8 cellular contexts compared by ENCODE assay signal in genomic region chr7:107150375-107151073, GRCh38. TPM values are rescaled to one million over a fixed set of nuclear protein-coding genes. Genes with fewer than 3 reads are reported as not detected.
DNase-seq lines count a peak whose midpoint lies in the region; ATAC-seq and TF ChIP-seq lines count a peak whose summit lies in the region.

No MANE protein-coding gene starts in this region.

- H3K27me3 ChIP-seq in A673 (replicated peaks; ENCODE audit: insufficient read depth, low read depth, low read length, poor library complexity) (no peaks in the 10 kb centered on the region), HAP-1 (ENCODE audit: low read depth) (no peaks in the 10 kb centered on the region)

- H3K9me3 ChIP-seq in A673 (ENCODE audit: low read depth, low read length, poor library complexity, severe bottlenecking) (no peaks in the 10 kb centered on the region), HAP-1 (no peaks in the 10 kb centered on the region), mucosa of descending colon (no peaks in the 10 kb centered on the region)

- no peak overlapping the region for H3K4me3 ChIP-seq in A673 (ENCODE audit: low read depth, low read length, poor library complexity, severe bottlenecking)
- no peak overlapping the region for H3K4me3 ChIP-seq in HAP-1
- H3K4me3 ChIP-seq in mucosa of descending colon: no peak overlapping the region

- H3K27ac ChIP-seq in A673 (ENCODE audit: low read depth, low read length, poor library complexity, severe bottlenecking): no peak overlapping the region

- intact Hi-C loops in A673 (cut with micrococcal nuclease; ENCODE audit: unreplicated experiment): loop anchor here (1.0 kb wide), 2 partner anchors 204 to 357 kb away; no protein-coding TSS in a partner anchor
- intact Hi-C loops in mucosa of descending colon (cut with DNase I, micrococcal nuclease): loop anchor here (5.0 to 10.0 kb wide), 2 partner anchors 203 to 356 kb away; no protein-coding TSS in a partner anchor

- DNase-seq in A673 (ENCODE audit: low spot score): peak; percentile 67
- peak; percentile 49 to 81 for DNase-seq in HAP-1 (ENCODE audit: low spot score in 2 of 2)
- DNase-seq in NCI-H526 (lab: John Stamatoyannopoulos, UW): peak; percentile 37 to 86
- peak; percentile 74 to 83 for DNase-seq in activated CD4-positive, alpha-beta T cell treated with anti-CD3 and anti-CD28 coated beads, Interleukin-2, amount 50 U/mL, for 4 hours
- peak; percentile 77 for DNase-seq in effector CD4-positive, alpha-beta T cell
- DNase-seq in mucosa of descending colon: peak in 2 of 3 donors; percentile 51 to 96
- peak; percentile 45 to 72 for DNase-seq in stimulated activated CD8-positive, alpha-beta memory T cell treated with anti-CD3 and anti-CD28 coated beads, Interleukin-7, amount 100 ng/mL, for 1 hour (ENCODE audit: low read depth in 2 of 2)

- ATAC-seq in mucosa of descending colon: peak; percentile 75
- ATAC-seq in HG02973 (IDR thresholded peaks at IDR 0.05; ENCODE audit: unreplicated experiment): no peak

- no peaks in the 10 kb centered on the region for H3K36me3 ChIP-seq in A673 (ENCODE audit: insufficient read depth, low read length, poor library complexity, severe bottlenecking)
- no peaks in the 10 kb centered on the region for H3K36me3 ChIP-seq in HAP-1 (replicated peaks)
- H3K36me3 ChIP-seq in mucosa of descending colon (ENCODE audit: low read depth): no peaks in the 10 kb centered on the region

- TF ChIP-seq CTCF in A673 (conservative IDR thresholded peaks at IDR 0.05; ENCODE audit: low read depth, low read length) (peak; percentile 73), mucosa of descending colon (IDR thresholded peaks at IDR 0.05) (peak; percentile 24)

- POLR2A ChIA-PET in A673 (lab: Charles Lee; ENCODE audit: low non-redundant PET): no interaction called here

- H3K4me1 ChIP-seq in A673 (ENCODE audit: insufficient read depth, low read length, poor library complexity, severe bottlenecking) (no peaks in the 10 kb centered on the region), HAP-1 (no peaks in the 10 kb centered on the region; the same call in 1 of the 2 replicates), mucosa of descending colon (ENCODE audit: low read depth) (no peaks in the 10 kb centered on the region)

- CTCF ChIA-PET in A673 (lab: Charles Lee): interaction anchor here (0.9 to 1.7 kb wide), 3 partner anchors 18 to 724 kb away, joined by 3 to 17 read pairs (median 3); partner anchors contain the start of gene HBP1

- in situ Hi-C loops in HAP-1 (cut with MboI; ENCODE audit: low sequenced_read_pairs): loop anchor here (10.0 kb wide), 1 partner anchor 356 kb away; no protein-coding TSS in a partner anchor

- no TSS peak for BruUV-seq in A673 (replicated peaks; lab: Mats Ljungman, UMichigan)

RNA-seq across cellular contexts. Expression of gene HBP1, which starts 18.3 kb away (rescaled TPM):
- total RNA-seq in A673 (2021) (11.7 and 19.9 TPM in 2 replicates), mucosa of descending colon (10 to 100 TPM; 41.2 to 81.5 (median 71.4) TPM)
